Comparison of ENCODE assay signal across 22 cellular contexts in the genomic region with DNA sequence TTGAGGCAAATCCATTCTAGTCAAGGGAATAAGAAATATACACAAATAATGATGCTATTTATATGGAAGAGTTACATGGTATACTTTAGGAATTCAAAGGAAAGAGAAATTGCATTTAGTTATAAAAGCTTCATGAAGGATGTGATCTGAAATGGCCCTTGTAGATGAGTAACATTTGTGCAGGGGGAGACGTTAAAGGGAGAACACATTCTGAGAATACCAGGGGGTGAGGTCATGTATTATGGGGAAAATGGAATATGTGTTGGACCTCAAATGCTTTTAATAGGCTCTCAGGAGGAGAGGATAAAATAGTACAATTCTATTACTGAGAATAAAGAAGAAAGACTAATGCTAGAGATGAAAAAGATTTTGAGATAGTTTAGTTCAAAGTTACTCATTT.
A peak's percentile ranks its signal among the peaks of the same experiment; 100 is the strongest.
DNase-seq lines count a peak whose midpoint lies in the region.
"Had no signal": no experiment of that assay in that cellular context is flagged by ENCODE, and none has a peak within 500 bp of the region (broad histone marks: within the 10 kb centered on the region; RNA-seq: fewer than 3 reads in every experiment).

No MANE protein-coding gene starts in this region.

- H3K27me3 Mint-ChIP-seq in T-helper 2 cell treated with Interferon-gamma antibody and Interleukin-4, amounts not matched to agents 5 μg/mL and 100 μg/mL, for 36 hours (ENCODE audit: low read depth), result no peaks in the 10 kb centered on the region
- H3K27me3 Mint-ChIP-seq: CD4-positive, CD25-positive, alpha-beta regulatory T cell; CD8-positive, alpha-beta memory T cell had no signal

- no peak overlapping the region for H3K4me3 ChIP-seq in skeletal muscle cell (ENCODE audit: low read depth, low read length)
- H3K4me3 ChIP-seq: GM12878, GM23338 had no signal

- no peaks in the 10 kb centered on the region for H3K36me3 Mint-ChIP-seq in T-helper 2 cell treated with Interferon-gamma antibody and Interleukin-4, amounts not matched to agents 5 μg/mL and 100 μg/mL, for 36 hours (ENCODE audit: low read depth)

- peak; percentile 4 for DNase-seq in A172 (ENCODE audit: low spot score)
- peak; percentile 16 for DNase-seq in astrocyte of the hippocampus (ENCODE audit: low read depth, low spot score)
- peak; percentile 45 for DNase-seq in kidney glomerular epithelial cell (lab: John Stamatoyannopoulos, UW)
- DNase-seq in skeletal muscle cell (ENCODE audit: low read depth), result peak; percentile 45
- DNase-seq in activated T-cell treated with anti-CD3 and anti-CD28 coated beads for 4 hours, result no peak
- no peak for DNase-seq in T-helper 9 cell
- no peak for DNase-seq in T-helper 2 cell treated with Interferon-gamma antibody and Interleukin-4, amounts not matched to agents 5 μg/mL and 100 μg/mL, for 36 hours (ENCODE audit: low spot score)
- no peak for DNase-seq in substantia nigra (lab: John Stamatoyannopoulos, UW)
- DNase-seq: 8988T; BE2C; C1 segment of cervical spinal cord; CD4-positive, CD25-positive, alpha-beta regulatory T cell; CD8-positive, alpha-beta memory T cell; COR-L47; DMS 273 treated with DMSO at 0.1 percent for 48 hours; DMS53; DND-41; EL; HCEC 1CT had no signal

- no peak overlapping the region for H3K4me3 Mint-ChIP-seq in T-helper 2 cell treated with Interferon-gamma antibody and Interleukin-4, amounts not matched to agents 5 μg/mL and 100 μg/mL, for 36 hours
- H3K4me3 Mint-ChIP-seq: CD4-positive, CD25-positive, alpha-beta regulatory T cell; CD8-positive, alpha-beta memory T cell; GM23338 had no signal

- no peak overlapping the region for H3K27ac Mint-ChIP-seq in T-helper 2 cell treated with Interferon-gamma antibody and Interleukin-4, amounts not matched to agents 5 μg/mL and 100 μg/mL, for 36 hours
- H3K27ac Mint-ChIP-seq: CD4-positive, CD25-positive, alpha-beta regulatory T cell had no signal

- H3K27ac ChIP-seq in substantia nigra (ENCODE audit: low read depth, low read length, poor library complexity, severe bottlenecking), result no peak overlapping the region
- H3K27ac ChIP-seq: HL-60 had no signal

- peaks cover 7% of the 10 kb centered on the region for H3K4me1 Mint-ChIP-seq in T-helper 2 cell treated with Interferon-gamma antibody and Interleukin-4, amounts not matched to agents 5 μg/mL and 100 μg/mL, for 36 hours (ENCODE audit: low read depth)

- no peaks in the 10 kb centered on the region for H3K9me3 Mint-ChIP-seq in T-helper 2 cell treated with Interferon-gamma antibody and Interleukin-4, amounts not matched to agents 5 μg/mL and 100 μg/mL, for 36 hours
- H3K9me3 Mint-ChIP-seq: CD4-positive, CD25-positive, alpha-beta regulatory T cell; CD8-positive, alpha-beta memory T cell; GM23338 had no signal

Comparison
In these comparisons a context has a peak if more than half of its experiments do, and no peak if none do; other contexts are left out.
1. DNase-seq: peak in A172 (single experiment), astrocyte of the hippocampus (single experiment), kidney glomerular epithelial cell (single experiment) and skeletal muscle cell (single experiment); none in activated T-cell treated with anti-CD3 and anti-CD28 coated beads for 4 hours (single experiment), T-helper 9 cell (single experiment), T-helper 2 cell treated with Interferon-gamma antibody and Interleukin-4, amounts not matched to agents 5 μg/mL and 100 μg/mL, for 36 hours (single experiment) and substantia nigra (0 of 49).